In the genomic region with DNA sequence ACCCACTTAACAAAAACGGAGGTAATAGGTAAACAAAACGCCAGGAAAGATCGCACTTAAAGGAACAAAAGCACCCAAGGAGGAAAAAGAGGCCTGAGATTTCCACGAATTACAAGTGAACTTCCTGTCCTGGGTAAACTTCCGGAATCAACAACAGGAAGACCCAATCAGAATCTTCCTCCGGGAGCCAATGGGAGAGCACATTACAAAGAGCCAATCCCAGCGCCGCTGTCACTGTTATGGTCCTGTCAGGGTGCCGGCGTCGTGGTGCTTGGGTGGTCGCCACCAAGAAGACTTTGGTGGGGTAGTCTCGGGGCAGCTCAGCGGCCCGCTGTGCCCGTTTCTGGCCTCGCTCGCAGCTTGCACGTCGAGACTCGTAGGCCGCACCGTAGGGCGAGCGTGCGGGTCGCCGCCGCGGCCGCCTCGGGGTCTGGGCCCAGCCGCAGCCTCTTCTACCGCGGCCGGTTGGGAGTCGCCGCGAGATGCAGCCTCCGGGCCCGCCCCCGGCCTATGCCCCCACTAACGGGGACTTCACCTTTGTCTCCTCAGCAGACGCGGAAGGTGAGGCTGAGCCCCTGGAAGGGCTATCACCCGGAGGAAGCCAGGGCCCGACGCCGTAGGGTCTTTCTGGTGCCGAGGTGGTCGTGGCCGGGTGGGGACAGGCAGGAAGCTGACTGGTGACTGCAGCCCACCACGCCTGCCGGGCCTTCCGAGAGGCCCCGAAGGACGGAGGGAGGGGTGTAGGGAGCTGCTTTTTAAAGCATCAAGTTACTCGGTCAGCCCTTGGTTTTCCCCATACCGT, we compare ENCODE assay signal across 8 cellular contexts. TPM values are rescaled to one million over a fixed set of nuclear protein-coding genes. Genes with fewer than 3 reads are reported as not detected.
DNase-seq lines count a peak whose midpoint lies in the region; ATAC-seq and TF ChIP-seq lines count a peak whose summit lies in the region.

A gene (plus strand): TSS at position 231 of the 802 bp plus-strand sequence. CDS start 252 bp downstream, at position 483.

- peak within 1 kb of the TSS; percentile 96 for H3K4me3 ChIP-seq in CD8-positive, alpha-beta T cell (ENCODE audit: low read depth, low read length)
- H3K4me3 ChIP-seq in effector memory CD4-positive, alpha-beta T cell (ENCODE audit: insufficient read depth, low read depth, low read length, poor library complexity, severe bottlenecking): peak within 1 kb of the TSS; percentile 69

- peak; percentile 83 to 95 (median 90) for DNase-seq in CD8-positive, alpha-beta T cell
- DNase-seq in HS-27A (ENCODE audit: low read depth): peak; percentile 79
- peak; percentile 13 for DNase-seq in NK-92 (lab: John Stamatoyannopoulos, UW; ENCODE audit: unreplicated experiment)
- peak; percentile 76 to 78 for DNase-seq in activated CD8-positive, alpha-beta memory T cell treated with anti-CD3 and anti-CD28 coated beads for 1 hour (ENCODE audit: extremely low read depth in 1 of 2, low read depth in 1 of 2)
- peak; percentile 76 to 84 (median 82) for DNase-seq in effector memory CD4-positive, alpha-beta T cell
- DNase-seq in lung microvascular endothelial cell (ENCODE audit: low read depth in 2 of 2): peak; percentile 94
- DNase-seq in stimulated activated CD4-positive, alpha-beta T cell treated with anti-CD3 and anti-CD28 coated beads, TNF-alpha, amount 100 ng/mL, for 48 hours (ENCODE audit: low read depth in 3 of 3): peak; percentile 71 to 75 (median 73)

- POLR2A ChIA-PET in CD8-positive, alpha-beta T cell (lab: Charles Lee): interaction anchor here (1.4 kb wide), 1 partner anchor 79 kb away, joined by 4 read pairs; no protein-coding TSS in a partner anchor

- intact Hi-C loops in CD8-positive, alpha-beta T cell (cut with DNase I, micrococcal nuclease): loop anchor here (1.0 to 10.0 kb wide), 11 partner anchors 78 to 1319 kb away; a partner anchor contains a TSS

- H3K36me3 ChIP-seq in CD8-positive, alpha-beta T cell (ENCODE audit: insufficient read depth, low read length): peaks cover 5% of the 10 kb centered on the region
- no peaks in the 10 kb centered on the region for H3K36me3 ChIP-seq in effector memory CD4-positive, alpha-beta T cell (ENCODE audit: control insufficient read depth, insufficient read depth, low read length)

- H3K4me3 Mint-ChIP-seq in CD8-positive, alpha-beta T cell: peak within 1 kb of the TSS; percentile 85

- no peaks in the 10 kb centered on the region for H3K27me3 Mint-ChIP-seq in CD8-positive, alpha-beta T cell (ENCODE audit: low read depth)

- peaks cover 36% of the 10 kb centered on the region for H3K4me1 Mint-ChIP-seq in CD8-positive, alpha-beta T cell (ENCODE audit: low read depth)

- peak within 1 kb of the TSS; percentile 95 for H3K27ac Mint-ChIP-seq in CD8-positive, alpha-beta T cell

- no peaks in the 10 kb centered on the region for H3K9me3 Mint-ChIP-seq in CD8-positive, alpha-beta T cell

- no peaks in the 10 kb centered on the region for H3K9me3 ChIP-seq in CD8-positive, alpha-beta T cell (ENCODE audit: low read length)
- no peaks in the 10 kb centered on the region for H3K9me3 ChIP-seq in effector memory CD4-positive, alpha-beta T cell (ENCODE audit: control insufficient read depth, low read length)

- CTCF ChIA-PET in CD8-positive, alpha-beta T cell (lab: Charles Lee): no interaction called here

- peak within 1 kb of the TSS; percentile 58 for H3K27ac ChIP-seq in CD8-positive, alpha-beta T cell (ENCODE audit: low read depth, low read length)
- peak within 1 kb of the TSS; percentile 75 for H3K27ac ChIP-seq in effector memory CD4-positive, alpha-beta T cell (ENCODE audit: insufficient read depth, low read length, poor library complexity, severe bottlenecking)

- no peak for TF ChIP-seq CTCF in CD8-positive, alpha-beta T cell (IDR thresholded peaks at IDR 0.05)

- H3K36me3 Mint-ChIP-seq in CD8-positive, alpha-beta T cell: peaks cover 21% of the 10 kb centered on the region

- peak; percentile 97 for ATAC-seq in CD8-positive, alpha-beta T cell
- peak; percentile 99 for ATAC-seq in GM19467 (IDR thresholded peaks at IDR 0.05; ENCODE audit: unreplicated experiment)

- peaks cover 34% of the 10 kb centered on the region for H3K4me1 ChIP-seq in CD8-positive, alpha-beta T cell (ENCODE audit: insufficient read depth, low read length)
- H3K4me1 ChIP-seq in effector memory CD4-positive, alpha-beta T cell (ENCODE audit: control insufficient read depth, insufficient read depth, low read length, poor library complexity, severe bottlenecking): peaks cover 3% of the 10 kb centered on the region

- H3K27me3 ChIP-seq in CD8-positive, alpha-beta T cell (ENCODE audit: insufficient read depth, low read length): no peaks in the 10 kb centered on the region
- no peaks in the 10 kb centered on the region for H3K27me3 ChIP-seq in effector memory CD4-positive, alpha-beta T cell (replicated peaks; ENCODE audit: control insufficient read depth, insufficient read depth, low read length, poor library complexity, severe bottlenecking)

RNA-seq across cellular contexts. Expression of the gene that starts here (rescaled TPM):
- 10 to 100 TPM; 10.4 to 10.9 TPM for total RNA-seq in CD8-positive, alpha-beta T cell
- total RNA-seq in lung microvascular endothelial cell: 8.9 and 12.1 TPM in 2 replicates

Comparison
In these comparisons a context has a peak if more than half of its experiments do, and no peak if none do; other contexts are left out.
1. Peak in every context shown above with its lines: DNase-seq, ATAC-seq, H3K4me3 ChIP-seq and H3K27ac ChIP-seq.
2. DNase-seq: peak in every context shown above with its lines; median percentile 94 in lung microvascular endothelial cell; 90 in CD8-positive, alpha-beta T cell; 82 in effector memory CD4-positive, alpha-beta T cell; 79 in HS-27A; 77 in activated CD8-positive, alpha-beta memory T cell treated with anti-CD3 and anti-CD28 coated beads for 1 hour; 73 in stimulated activated CD4-positive, alpha-beta T cell treated with anti-CD3 and anti-CD28 coated beads, TNF-alpha, amount 100 ng/mL, for 48 hours; 13 in NK-92.